In genomic region chr10:15208221-15208620, GRCh38 we compare ENCODE assay signal across 20 cellular contexts. TPM values are rescaled to one million over a fixed set of nuclear protein-coding genes. Genes with fewer than 3 reads are reported as not detected.
DNase-seq lines count a peak whose midpoint lies in the region; ATAC-seq, FAIRE-seq and TF ChIP-seq lines count a peak whose summit lies in the region.
"Had no signal": no experiment of that assay in that cellular context is flagged by ENCODE, and none has a peak within 500 bp of the region (broad histone marks: within the 10 kb centered on the region; RNA-seq: fewer than 3 reads in every experiment).

No MANE protein-coding gene starts in this region.

- H4K20me1 ChIP-seq in MM.1S (ENCODE audit: insufficient read depth, low read length): no peaks in the 10 kb centered on the region
- H4K20me1 ChIP-seq in GM12878 (ENCODE audit: control insufficient read depth, insufficient read depth): no peaks in the 10 kb centered on the region

- no peaks in the 10 kb centered on the region for H3K27me3 Mint-ChIP-seq in activated T-cell treated with anti-CD3 and anti-CD28 coated beads, Interleukin-2, amount 50 U/mL, for 72 hours (ENCODE audit: low read depth)
- H3K27me3 Mint-ChIP-seq in stimulated activated naive B cell treated with anti-CD40 and anti-IgM and Interleukin-4, amounts not matched to agents 10 μg/mL and 1 μg/mL and 100 μg/mL, for 72 hours: peaks cover 6 to 10% of the 10 kb centered on the region in 2 donors

- H3K4me1 ChIP-seq in MM.1S (ENCODE audit: low read length) (peaks cover 23% of the 10 kb centered on the region), GM12878 (ENCODE audit: control insufficient read depth, insufficient read depth, low read length) (peaks cover 7% of the 10 kb centered on the region)
- H3K4me1 ChIP-seq: adrenal gland had no signal

- SMC1A ChIA-PET in GM12878 (lab: Charles Lee; ENCODE audit: uncharacterized antibody, unreplicated experiment): no interaction called here

- no TSS peak for BruUV-seq in GM12878 (replicated peaks; lab: Mats Ljungman, UMichigan)

- H3K9me2 ChIP-seq in MM.1S (replicated peaks; ENCODE audit: insufficient read depth, low read length): no peaks in the 10 kb centered on the region

- no peaks in the 10 kb centered on the region for H3K79me2 ChIP-seq in MM.1S (ENCODE audit: low read length)
- no peaks in the 10 kb centered on the region for H3K79me2 ChIP-seq in GM12878 (ENCODE audit: control insufficient read depth, insufficient read depth, low read length)

- no peak for DNase-seq in activated T-cell treated with anti-CD3 and anti-CD28 coated beads, Interleukin-2, amount 50 U/mL, for 72 hours
- DNase-seq in activated T-cell treated with anti-CD3 and anti-CD28 coated beads for 4 hours: no peak
- no peak for DNase-seq in MM.1S
- no peak for DNase-seq in GM12878 (ENCODE audit: low read depth, low spot score)
- DNase-seq in stimulated activated naive B cell treated with anti-CD40 and anti-IgM and Interleukin-4, amounts not matched to agents 10 μg/mL and 1 μg/mL and 100 μg/mL, for 72 hours: no peak
- DNase-seq: adrenal gland, Calu3, GDM1, H9, kidney, NCI-H2107, NCI-H526 treated with DMSO at 0.1 percent for 48 hours, PC-9, substantia nigra had no signal

- H3K9me3 Mint-ChIP-seq in activated T-cell treated with anti-CD3 and anti-CD28 coated beads, Interleukin-2, amount 50 U/mL, for 72 hours: peaks cover 0 to 1% of the 10 kb centered on the region in 2 donors
- no peaks in the 10 kb centered on the region for H3K9me3 Mint-ChIP-seq in stimulated activated naive B cell treated with anti-CD40 and anti-IgM and Interleukin-4, amounts not matched to agents 10 μg/mL and 1 μg/mL and 100 μg/mL, for 72 hours
- H3K9me3 Mint-ChIP-seq: H9 had no signal

- H3K9ac ChIP-seq in MM.1S (ENCODE audit: low read length): peak overlapping the region; percentile 55
- no peak overlapping the region for H3K9ac ChIP-seq in GM12878 (ENCODE audit: control insufficient read depth, insufficient read depth, low read length)

- in situ Hi-C loops in GM12878 (cut with MboI): no loop called here

- no peak for FAIRE-seq in GM12878 (lab: Jason Lieb, UNC)
- FAIRE-seq: kidney had no signal

- H3K27ac Mint-ChIP-seq in activated T-cell treated with anti-CD3 and anti-CD28 coated beads, Interleukin-2, amount 50 U/mL, for 72 hours: peak overlapping the region; percentile 58
- peak overlapping the region; percentile 37 for H3K27ac Mint-ChIP-seq in stimulated activated naive B cell treated with anti-CD40 and anti-IgM and Interleukin-4, amounts not matched to agents 10 μg/mL and 1 μg/mL and 100 μg/mL, for 72 hours
- H3K27ac Mint-ChIP-seq: H9 had no signal

- peak overlapping the region; percentile 91 for H3K27ac ChIP-seq in MM.1S (ENCODE audit: low read length)
- H3K27ac ChIP-seq in GM12878 (ENCODE audit: control insufficient read depth, insufficient read depth): no peak overlapping the region
- H3K27ac ChIP-seq: neutrophil, PC-9 had no signal

- H3K27me3 ChIP-seq in MM.1S (replicated peaks; ENCODE audit: insufficient read depth, low read length) (no peaks in the 10 kb centered on the region), GM12878 (replicated peaks in 1 of 2; ENCODE audit: control insufficient read depth in 2 of 2, insufficient read depth in 2 of 2, low read length in 1 of 2) (no peaks in the 10 kb centered on the region)
- H3K27me3 ChIP-seq: adrenal gland, right atrium auricular region had no signal

- CTCF ChIA-PET in GM12878 (lab: Yijun Ruan, JAX): no interaction called here

- H2AFZ ChIP-seq in MM.1S (ENCODE audit: low read length): peak overlapping the region; percentile 65
- no peak overlapping the region for H2AFZ ChIP-seq in GM12878 (ENCODE audit: control insufficient read depth, low read depth, low read length)
- H2AFZ ChIP-seq: PC-9 had no signal

- intact Hi-C loops in GM12878 (cut with micrococcal nuclease; ENCODE audit: unreplicated experiment): no loop called here

- peaks cover 12% of the 10 kb centered on the region for H3F3A ChIP-seq in MM.1S (ENCODE audit: insufficient read depth, low read length)

- H3K9me3 ChIP-seq in MM.1S (replicated peaks; ENCODE audit: insufficient read depth, low read length) (no peaks in the 10 kb centered on the region), GM12878 (replicated peaks; ENCODE audit: control insufficient read depth, insufficient read depth, low read length) (no peaks in the 10 kb centered on the region)
- H3K9me3 ChIP-seq: adrenal gland, neutrophil, right atrium auricular region had no signal

- WGBS in GM12878 (ENCODE audit: insufficient coverage, insufficient replicate concordance, low lambda C conversion rate, missing lambda C conversion rate): 75% methylated on average over 2 of the region's 2 CpGs

- POLR2A ChIA-PET in GM12878 (lab: Charles Lee): no interaction called here

- no peak for TF ChIP-seq EP300 in GM12878 (IDR thresholded peaks at IDR 0.05; ENCODE audit: borderline replicate concordance in 1 of 2, control insufficient read depth in 1 of 2, low read depth in 2 of 2, low read length in 2 of 2)

- TF ChIP-seq CTCF in MM.1S (IDR thresholded peaks at IDR 0.05; ENCODE audit: low read length) (no peak), GM12878 (IDR thresholded peaks at IDR 0.05 in 2 of 3, conservative IDR thresholded peaks at IDR 0.05 in 1 of 3; ENCODE audit: control insufficient read depth in 2 of 3, extremely low read depth in 1 of 3, insufficient read depth in 1 of 3, low read depth in 3 of 3, low read length in 3 of 3) (no peak)

- peak overlapping the region; percentile 49; the same call in 1 of the 2 replicates for H3K4me3 ChIP-seq in MM.1S (ENCODE audit: low read length)
- H3K4me3 ChIP-seq in GM12878: no peak overlapping the region
- H3K4me3 ChIP-seq: PC-9, right atrium auricular region had no signal

- peak in 1 of 2 donors; percentile 3 for ATAC-seq in activated T-cell treated with anti-CD3 and anti-CD28 coated beads, Interleukin-2, amount 50 U/mL, for 72 hours (replicated peaks in 1 of 2)
- ATAC-seq in GM12878 (no peak), HG03196 (IDR thresholded peaks at IDR 0.05; ENCODE audit: unreplicated experiment) (no peak), GM21367 (IDR thresholded peaks at IDR 0.05; ENCODE audit: unreplicated experiment) (no peak), HG02973 (IDR thresholded peaks at IDR 0.05; ENCODE audit: unreplicated experiment) (no peak)
- no peak for ATAC-seq in stimulated activated naive B cell treated with anti-CD40 and anti-IgM and Interleukin-4, amounts not matched to agents 10 μg/mL and 1 μg/mL and 100 μg/mL, for 72 hours (replicated peaks)
- ATAC-seq: SK-N-SH treated with all-trans-retinoic acid at 6 μM for 48 hours had no signal

- H3K36me3 ChIP-seq in MM.1S (replicated peaks; ENCODE audit: insufficient read depth, low read length) (no peaks in the 10 kb centered on the region), GM12878 (ENCODE audit: control insufficient read depth in 2 of 2, insufficient read depth in 2 of 2, low read length in 1 of 2) (no peaks in the 10 kb centered on the region)
- H3K36me3 ChIP-seq: adrenal gland, neutrophil had no signal

- peak overlapping the region; percentile 75 to 91 for H3K4me3 Mint-ChIP-seq in activated T-cell treated with anti-CD3 and anti-CD28 coated beads, Interleukin-2, amount 50 U/mL, for 72 hours
- no peak overlapping the region for H3K4me3 Mint-ChIP-seq in stimulated activated naive B cell treated with anti-CD40 and anti-IgM and Interleukin-4, amounts not matched to agents 10 μg/mL and 1 μg/mL and 100 μg/mL, for 72 hours
- H3K4me3 Mint-ChIP-seq: H9 had no signal

- H3K36me3 Mint-ChIP-seq in activated T-cell treated with anti-CD3 and anti-CD28 coated beads, Interleukin-2, amount 50 U/mL, for 72 hours (ENCODE audit: insufficient read depth in 2 of 2): peaks cover 0 to 2% of the 10 kb centered on the region in 2 donors
- H3K36me3 Mint-ChIP-seq in stimulated activated naive B cell treated with anti-CD40 and anti-IgM and Interleukin-4, amounts not matched to agents 10 μg/mL and 1 μg/mL and 100 μg/mL, for 72 hours: no peaks in the 10 kb centered on the region

- no peak for TF ChIP-seq RAD21 in GM12878 (IDR thresholded peaks at IDR 0.05; ENCODE audit: insufficient read depth, low read depth, low read length)

- TF ChIP-seq POLR2A in GM12878 (IDR thresholded peaks at IDR 0.05; ENCODE audit: low read depth, low read length): no peak

- H3K4me1 Mint-ChIP-seq in activated T-cell treated with anti-CD3 and anti-CD28 coated beads, Interleukin-2, amount 50 U/mL, for 72 hours (ENCODE audit: low read depth): peaks cover 60% of the 10 kb centered on the region
- peaks cover 12 to 17% of the 10 kb centered on the region in 2 donors for H3K4me1 Mint-ChIP-seq in stimulated activated naive B cell treated with anti-CD40 and anti-IgM and Interleukin-4, amounts not matched to agents 10 μg/mL and 1 μg/mL and 100 μg/mL, for 72 hours

- peak overlapping the region; percentile 64 for H3K4me2 ChIP-seq in MM.1S (ENCODE audit: low read depth, low read length)
- H3K4me2 ChIP-seq in GM12878 (ENCODE audit: control insufficient read depth, insufficient read depth): peak overlapping the region; percentile 44
- H3K4me2 ChIP-seq: PC-9 had no signal

- RAD21 ChIA-PET in GM12878 (lab: Charles Lee; ENCODE audit: unreplicated experiment): interaction anchor here (1.2 kb wide), 1 partner anchor 40 kb away, joined by 3 read pairs; the partner anchor contains the start of gene NMT2

TF ChIP-seq in GM12878, 131 proteins besides CTCF, POLR2A, EP300 and RAD21 (continues in another document):
- no peak for TF ChIP-seq TCF7 (IDR thresholded peaks at IDR 0.05; ENCODE audit: borderline replicate concordance)
- no peak for TF ChIP-seq SIX5 (IDR thresholded peaks at IDR 0.05; ENCODE audit: low read depth, low read length, severe bottlenecking)
- TF ChIP-seq SMARCA5 (IDR thresholded peaks at IDR 0.05): no peak
- no peak for TF ChIP-seq BHLHE40 (IDR thresholded peaks at IDR 0.05; ENCODE audit: borderline replicate concordance in 1 of 2, low read depth in 2 of 2, low read length in 1 of 2)

RNA-seq across cellular contexts. Expression of gene NMT2, which starts 39.7 kb away (rescaled TPM):
- total RNA-seq in activated T-cell treated with anti-CD3 and anti-CD28 coated beads, Interleukin-2, amount 50 U/mL, for 72 hours: 10 to 100 TPM; 24.4 to 35.2 TPM
- total RNA-seq in GM12878 (2013; cell fraction: nucleolus; rRNA removed): 51.6 and 55.3 TPM in 2 replicates
- total RNA-seq in GM12878 (2014; rRNA removed): 11.1 and 11.4 TPM in 2 replicates
- 10.8 and 12.0 TPM in 2 replicates for total RNA-seq in GM12878 (2014; rRNA removed; fragmentation: Illumina TruSeq; extraction: Trizol)
- 9.7 and 9.8 TPM in 2 replicates for total RNA-seq in GM12878 (2021)
- 5.1 TPM for polyA plus RNA-seq in GM12878 (2011; ENCODE audit: low read depth)
- 5.0 TPM in 2 replicates for polyA plus RNA-seq in GM12878 (2011; rRNA removed)
- 2.5 and 3.2 TPM in 2 replicates for polyA plus RNA-seq in GM12878 (2011; cell fraction: cytosol; rRNA removed)
- 5.8 and 6.4 TPM in 2 replicates for polyA plus RNA-seq in GM12878 (2011; cell fraction: nucleus; rRNA removed)
- polyA plus RNA-seq in GM12878 (2012): 6.4 and 8.2 TPM in 2 replicates
- polyA plus RNA-seq in GM12878 (2014; fragmentation: Illumina TruSeq; extraction: Trizol): 10.5 and 11.9 TPM in 2 replicates
- polyA plus RNA-seq in GM12878 (2014; fragmentation: Nextera tagmentation; extraction: Ambion mirVana): 1 to 10 TPM; 4.9 to 7.6 TPM
- polyA plus RNA-seq in GM12878 (2014; rRNA removed): 8.2 and 8.3 TPM in 2 replicates
- polyA plus RNA-seq in GM12878 (2016; fragmentation: Nextera tagmentation; extraction: Ambion mirVana): 10 to 100 TPM in 1 of 2 experiments, 1 to 10 TPM in 1; 8.5 to 11.6 TPM
- polyA minus RNA-seq in GM12878 (2011; rRNA and poly(A)+ RNA removed): 2.4 and 2.5 TPM in 2 replicates
- 0.73 and 0.94 TPM in 2 replicates for polyA minus RNA-seq in GM12878 (2011; cell fraction: cytosol; rRNA and poly(A)+ RNA removed)
- 2.1 and 3.7 TPM in 2 replicates for polyA minus RNA-seq in GM12878 (2011; cell fraction: nucleus; rRNA and poly(A)+ RNA removed)

Comparison
In these comparisons a context has a peak if more than half of its experiments do, and no peak if none do; other contexts are left out.
1. H3K4me3 Mint-ChIP-seq: peak in activated T-cell treated with anti-CD3 and anti-CD28 coated beads, Interleukin-2, amount 50 U/mL, for 72 hours (2 of 2); none in stimulated activated naive B cell treated with anti-CD40 and anti-IgM and Interleukin-4, amounts not matched to agents 10 μg/mL and 1 μg/mL and 100 μg/mL, for 72 hours (0 of 2).